In genomic region chr10:1185911-1186692, GRCh38 we compare ENCODE assay signal across 10 cellular contexts.
"Had no signal": no experiment of that assay in that cellular context is flagged by ENCODE, and none has a peak within 500 bp of the region (broad histone marks: within the 10 kb centered on the region; RNA-seq: fewer than 3 reads in every experiment).

No MANE protein-coding gene starts in this region.

- ATAC-seq: natural killer cell; stimulated activated effector memory CD8-positive, alpha-beta T cell treated with anti-CD3 and anti-CD28 coated beads, Interleukin-12 subunit alpha, Interleukin-12 subunit beta, amount 100 ng/mL, for 72 hours; T-helper 17 cell had no signal

- DNase-seq: activated CD4-positive, alpha-beta T cell treated with anti-CD3 and anti-CD28 coated beads, Interleukin-2, amount 10 ng/mL, durations not matched to agents 24 days and 14 days; activated CD8-positive, alpha-beta memory T cell treated with anti-CD3 and anti-CD28 coated beads for 24 hours; activated naive CD4-positive, alpha-beta T cell treated with anti-CD3 and anti-CD28 coated beads, Interleukin-2, amount 10 ng/mL, durations not matched to agents 7 days and 5 days; dermis blood vessel endothelial cell; mammary epithelial cell; natural killer cell; small intestine; T-helper 17 cell; trophoblast cell had no signal
